Comparison of ENCODE assay signal across 11 cellular contexts in the genomic region with DNA sequence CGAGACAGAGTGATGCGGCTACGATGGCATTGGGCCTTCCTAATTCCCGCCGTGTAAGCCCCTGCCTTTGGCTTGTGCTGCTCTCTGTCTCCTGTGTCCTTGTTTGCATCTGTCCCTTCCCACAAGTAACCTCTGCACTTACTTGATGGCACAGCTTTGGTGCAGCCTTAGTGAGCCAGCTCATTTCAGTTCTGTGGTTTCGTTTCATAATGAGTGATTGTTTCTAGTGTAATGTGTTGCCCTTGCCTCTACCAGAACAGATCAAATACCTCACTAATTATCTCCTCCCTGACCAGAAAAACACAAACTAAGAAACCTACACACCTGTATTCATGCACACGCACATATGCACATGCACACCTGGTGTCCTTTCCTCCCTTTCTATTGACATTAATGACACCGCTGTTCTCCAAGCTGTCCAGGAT. TPM values are rescaled to one million over a fixed set of nuclear protein-coding genes. Genes with fewer than 3 reads are reported as not detected.
A peak's percentile ranks its signal among the peaks of the same experiment; 100 is the strongest.
DNase-seq lines count a peak whose midpoint lies in the region; ATAC-seq and TF ChIP-seq lines count a peak whose summit lies in the region.
"Had no signal": no experiment of that assay in that cellular context is flagged by ENCODE, and none has a peak within 500 bp of the region (broad histone marks: within the 10 kb centered on the region; RNA-seq: fewer than 3 reads in every experiment).

No MANE protein-coding gene starts in this region.

- H3K4me3 ChIP-seq in GM12865 (ENCODE audit: low read depth, low read length): peak overlapping the region; percentile 21
- H3K4me3 ChIP-seq in sigmoid colon: no peak overlapping the region
- H3K4me3 ChIP-seq: hepatocyte had no signal

- H3K36me3 ChIP-seq in sigmoid colon: no peaks in the 10 kb centered on the region

- H3K4me1 ChIP-seq in sigmoid colon: peaks cover 0 to 21% (median 10%) of the 10 kb centered on the region in 4 donors

- no peak for TF ChIP-seq POLR2A in sigmoid colon (IDR thresholded peaks at IDR 0.05)

- no peak overlapping the region for H3K4me3 Mint-ChIP-seq in activated B cell treated with CpG ODN at 0.5 μM for 24 hours

- TF ChIP-seq EP300 in sigmoid colon (IDR thresholded peaks at IDR 0.05): no peak

- intact Hi-C loops in activated B cell treated with CpG ODN at 0.5 μM for 24 hours (cut with micrococcal nuclease) (loop anchor here (5.0 kb wide), 1 partner anchor 51 kb away; no protein-coding TSS in a partner anchor), sigmoid colon (cut with DNase I) (no loop called here)

- H3K27me3 ChIP-seq in sigmoid colon: no peaks in the 10 kb centered on the region
- H3K27me3 ChIP-seq: hepatocyte had no signal

- peak overlapping the region; percentile 68 for H3K27ac Mint-ChIP-seq in activated B cell treated with CpG ODN at 0.5 μM for 24 hours

- TF ChIP-seq CTCF in GM12865 (IDR thresholded peaks at IDR 0.05; ENCODE audit: insufficient read depth, low read depth, low read length, missing control alignments) (no peak), activated B cell treated with CpG ODN at 0.5 μM for 24 hours (IDR thresholded peaks at IDR 0.05) (no peak), sigmoid colon (IDR thresholded peaks at IDR 0.05) (no peak)

- no peak overlapping the region for H3K27ac ChIP-seq in sigmoid colon
- H3K27ac ChIP-seq: hepatocyte had no signal

- CTCF ChIA-PET in activated B cell treated with CpG ODN at 0.5 μM for 24 hours (lab: Charles Lee): interaction anchor here (2.0 kb wide), 1 partner anchor 79 kb away, joined by 11 read pairs; no protein-coding TSS in a partner anchor

- H3K9me3 Mint-ChIP-seq in activated B cell treated with CpG ODN at 0.5 μM for 24 hours: no peaks in the 10 kb centered on the region

- no peaks in the 10 kb centered on the region for H3K9me3 ChIP-seq in sigmoid colon

- POLR2A ChIA-PET in activated B cell treated with CpG ODN at 0.5 μM for 24 hours (lab: Charles Lee): interaction anchor here (1.2 kb wide), 1 partner anchor 59 kb away, joined by 3 read pairs; no protein-coding TSS in a partner anchor

- H3K36me3 Mint-ChIP-seq in activated B cell treated with CpG ODN at 0.5 μM for 24 hours (ENCODE audit: low read depth): peaks cover 33% of the 10 kb centered on the region

- 87 to 89% methylated on average over 8 of the region's 8 CpGs for WGBS in sigmoid colon, 2 donors

- DNase-seq in GM12865 (ENCODE audit: low read depth): peak; percentile 87
- no peak for DNase-seq in activated B cell treated with CpG ODN at 0.5 μM for 24 hours
- no peak for DNase-seq in HPDE6-E6E7 (ENCODE audit: extremely low spot score)
- DNase-seq in sigmoid colon: no peak
- no peak for DNase-seq in DMS79 (lab: John Stamatoyannopoulos, UW)
- DNase-seq in NCI-H2029 (lab: John Stamatoyannopoulos, UW): no peak
- DNase-seq: COR-L47; stimulated activated CD4-positive, alpha-beta T cell treated with anti-CD3 and anti-CD28 coated beads, Interleukin-2, amount 100 ng/mL, for 24 hours had no signal

- H3K27me3 Mint-ChIP-seq in activated B cell treated with CpG ODN at 0.5 μM for 24 hours: no peaks in the 10 kb centered on the region

- ATAC-seq in GM19023 (IDR thresholded peaks at IDR 0.05; ENCODE audit: unreplicated experiment) (peak; percentile 64), HG02981 (IDR thresholded peaks at IDR 0.05; ENCODE audit: unreplicated experiment) (peak; percentile 78), activated B cell treated with CpG ODN at 0.5 μM for 24 hours (ENCODE audit: low read depth) (peak; percentile 57)

- H3K4me1 Mint-ChIP-seq in activated B cell treated with CpG ODN at 0.5 μM for 24 hours: peaks cover 55% of the 10 kb centered on the region

RNA-seq across cellular contexts. Expression of a gene that starts 58.8 kb away (rescaled TPM):
- total RNA-seq in activated B cell treated with CpG ODN at 0.5 μM for 24 hours (66.6 and 66.7 TPM in 2 replicates), sigmoid colon (1 to 10 TPM; 6.1 to 9.6 (median 8.3) TPM)
- polyA plus RNA-seq in sigmoid colon: 1 to 10 TPM; 1.2 to 7.2 (median 1.4) TPM
